Comparison of ENCODE assay signal across 9 cellular contexts in the genomic region with DNA sequence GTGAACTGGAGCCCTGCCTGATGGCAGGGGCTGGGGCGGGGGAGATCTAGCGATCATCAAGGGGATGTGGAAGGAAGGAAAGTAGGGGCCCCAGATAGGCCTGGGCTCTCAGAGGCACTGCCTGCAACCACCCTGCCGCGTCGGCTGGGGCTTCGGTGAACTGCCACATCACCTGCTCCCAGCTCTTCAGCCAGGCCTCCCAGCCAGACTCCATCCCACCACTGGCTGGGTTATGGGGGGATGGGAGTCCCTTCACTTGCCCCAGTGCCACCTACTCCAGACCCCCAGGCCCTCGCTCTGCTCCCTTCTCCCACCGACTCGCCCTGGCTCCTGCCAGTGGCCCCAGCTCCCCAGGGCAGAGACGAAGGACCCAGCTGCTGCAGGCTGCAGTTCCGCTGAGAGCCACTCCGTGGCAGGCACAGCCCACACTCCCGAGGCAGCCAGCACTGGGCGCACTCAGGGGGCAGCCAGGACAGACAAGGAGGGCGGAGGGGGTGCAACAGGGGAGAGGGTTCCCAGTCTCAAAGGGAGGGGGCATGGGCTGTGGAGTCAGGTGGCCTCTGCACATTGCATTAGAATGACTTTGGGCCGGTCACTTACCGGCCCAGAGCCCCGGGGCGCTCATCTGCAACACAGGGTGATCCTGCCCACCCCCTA. TPM values are rescaled to one million over a fixed set of nuclear protein-coding genes. Genes with fewer than 3 reads are reported as not detected.
A peak's percentile ranks its signal among the peaks of the same experiment; 100 is the strongest.
DNase-seq lines count a peak whose midpoint lies in the region; ATAC-seq and TF ChIP-seq lines count a peak whose summit lies in the region.
"Had no signal": no experiment of that assay in that cellular context is flagged by ENCODE, and none has a peak within 500 bp of the region (broad histone marks: within the 10 kb centered on the region; RNA-seq: fewer than 3 reads in every experiment).

No MANE protein-coding gene starts in this region.

- no peaks in the 10 kb centered on the region for H3K9me3 Mint-ChIP-seq in CD4-positive, alpha-beta T cell
- no peaks in the 10 kb centered on the region for H3K9me3 Mint-ChIP-seq in stimulated activated naive CD8-positive, alpha-beta T cell treated with anti-CD3 and anti-CD28 coated beads, Interleukin-15, amount 100 ng/mL, for 72 hours
- H3K9me3 Mint-ChIP-seq: IgD-negative memory B cell had no signal

- H3K23ac ChIP-seq in mesendoderm (ENCODE audit: low read length), result no peak overlapping the region

- intact Hi-C loops in CD4-positive, alpha-beta T cell (cut with DNase I, micrococcal nuclease), result loop anchor here (1.0 kb wide), 4 partner anchors 23 to 209 kb away; no protein-coding TSS in a partner anchor

- no peaks in the 10 kb centered on the region for H3K79me1 ChIP-seq in mesendoderm (ENCODE audit: low read length)

- TF ChIP-seq CTCF in CD4-positive, alpha-beta T cell (IDR thresholded peaks at IDR 0.05), result peak; percentile 95
- peak; percentile 63 for TF ChIP-seq CTCF in LNCAP (IDR thresholded peaks at IDR 0.05)

- H4K8ac ChIP-seq in mesendoderm (ENCODE audit: low read depth, low read length), result no peak overlapping the region

- H3K36me3 ChIP-seq in mesendoderm (ENCODE audit: control insufficient read depth, insufficient read depth, low read length), result no peaks in the 10 kb centered on the region

- no peak overlapping the region for H2BK120ac ChIP-seq in mesendoderm (ENCODE audit: low read depth, low read length)

- no CpG with 5 or more reads among the region's 19 CpGs for WGBS in mesendoderm (ENCODE audit: extremely low coverage, insufficient coverage, low lambda C conversion rate)

- no peak overlapping the region for H3K4me2 ChIP-seq in mesendoderm (ENCODE audit: low read length)

- H2BK5ac ChIP-seq in mesendoderm (ENCODE audit: low read length), result no peak overlapping the region

- H3K4me3 ChIP-seq in mesendoderm (ENCODE audit: low read length), result no peak overlapping the region

- no peak overlapping the region for H3K4ac ChIP-seq in mesendoderm (ENCODE audit: low read depth, low read length)

- H3K56ac ChIP-seq in mesendoderm (ENCODE audit: low read length), result no peak overlapping the region

- no peak overlapping the region for H3K4me3 Mint-ChIP-seq in CD4-positive, alpha-beta T cell
- no peak overlapping the region for H3K4me3 Mint-ChIP-seq in stimulated activated naive CD8-positive, alpha-beta T cell treated with anti-CD3 and anti-CD28 coated beads, Interleukin-15, amount 100 ng/mL, for 72 hours
- H3K4me3 Mint-ChIP-seq: IgD-negative memory B cell had no signal

- ATAC-seq in CD4-positive, alpha-beta T cell (ENCODE audit: poor library complexity), result peak; percentile 90
- peak; percentile 78 for ATAC-seq in GM19395 (IDR thresholded peaks at IDR 0.05; ENCODE audit: unreplicated experiment)
- ATAC-seq in stimulated activated naive CD8-positive, alpha-beta T cell treated with anti-CD3 and anti-CD28 coated beads, Interleukin-15, amount 100 ng/mL, for 72 hours, result peak; percentile 90

- H3K9me3 ChIP-seq in CD4-positive, alpha-beta T cell (ENCODE audit: control insufficient read depth, low read length), result no peaks in the 10 kb centered on the region

- peak; percentile 41 to 66 (median 51) for DNase-seq in CD4-positive, alpha-beta T cell
- DNase-seq in activated CD4-positive, alpha-beta T cell treated with anti-CD3 and anti-CD28 coated beads, Interleukin-2, amount 50 U/mL, for 1 hour, result peak; percentile 66
- peak; percentile 25 to 52 for DNase-seq in dermis microvascular lymphatic vessel endothelial cell (ENCODE audit: low read depth in 2 of 2)
- DNase-seq in mesendoderm, result peak; percentile 67
- DNase-seq in stimulated activated naive CD8-positive, alpha-beta T cell treated with anti-CD3 and anti-CD28 coated beads, Interleukin-15, amount 100 ng/mL, for 72 hours, result peak; percentile 60 to 63
- DNase-seq in DMS114 treated with DMSO at 0.1 percent for 48 hours (lab: John Stamatoyannopoulos, UW; ENCODE audit: unreplicated experiment), result no peak

- H3K79me2 ChIP-seq in mesendoderm (ENCODE audit: control insufficient read depth, insufficient read depth, low read length), result no peaks in the 10 kb centered on the region

- CTCF ChIA-PET in CD4-positive, alpha-beta T cell (lab: Charles Lee), result interaction anchor here (0.6 to 1.7 kb wide), 25 partner anchors 10 to 161 kb away, joined by 3 to 28 read pairs (median 4); partner anchors contain the start of genes ABCB8, NOS3 and TMUB1

- peaks cover 28% of the 10 kb centered on the region for H3K4me1 Mint-ChIP-seq in CD4-positive, alpha-beta T cell (ENCODE audit: low read depth)
- H3K4me1 Mint-ChIP-seq in stimulated activated naive CD8-positive, alpha-beta T cell treated with anti-CD3 and anti-CD28 coated beads, Interleukin-15, amount 100 ng/mL, for 72 hours, result peaks cover 28% of the 10 kb centered on the region

- H3K4me1 ChIP-seq in mesendoderm (ENCODE audit: control insufficient read depth, low read depth, low read length), result no peaks in the 10 kb centered on the region

- peaks cover 15% of the 10 kb centered on the region for H3K27me3 ChIP-seq in CD4-positive, alpha-beta T cell (ENCODE audit: control insufficient read depth, insufficient read depth, low read length)
- no peaks in the 10 kb centered on the region for H3K27me3 ChIP-seq in mesendoderm (ENCODE audit: insufficient read depth, low read length, poor library complexity)

- no peak overlapping the region for H3K9ac ChIP-seq in mesendoderm (ENCODE audit: low read length)

- H3K27ac ChIP-seq in CD4-positive, alpha-beta T cell (ENCODE audit: low read depth, low read length), result no peak overlapping the region
- H3K27ac ChIP-seq in mesendoderm (ENCODE audit: low read depth, low read length), result no peak overlapping the region

- H3K18ac ChIP-seq in mesendoderm (ENCODE audit: low read length), result no peak overlapping the region

- peaks cover 28% of the 10 kb centered on the region for H3K27me3 Mint-ChIP-seq in CD4-positive, alpha-beta T cell
- peaks cover 44% of the 10 kb centered on the region for H3K27me3 Mint-ChIP-seq in stimulated activated naive CD8-positive, alpha-beta T cell treated with anti-CD3 and anti-CD28 coated beads, Interleukin-15, amount 100 ng/mL, for 72 hours

- no peaks in the 10 kb centered on the region for H3K36me3 Mint-ChIP-seq in CD4-positive, alpha-beta T cell (ENCODE audit: low read depth)
- H3K36me3 Mint-ChIP-seq: IgD-negative memory B cell had no signal

- H4K5ac ChIP-seq in mesendoderm (ENCODE audit: low read length), result no peak overlapping the region

- H2BK15ac ChIP-seq in mesendoderm (replicated peaks; ENCODE audit: low read depth), result no peak overlapping the region

- no peak overlapping the region for H2AK5ac ChIP-seq in mesendoderm (ENCODE audit: low read length)

- H3K27ac Mint-ChIP-seq in CD4-positive, alpha-beta T cell, result no peak overlapping the region
- no peak overlapping the region for H3K27ac Mint-ChIP-seq in stimulated activated naive CD8-positive, alpha-beta T cell treated with anti-CD3 and anti-CD28 coated beads, Interleukin-15, amount 100 ng/mL, for 72 hours
- H3K27ac Mint-ChIP-seq: IgD-negative memory B cell had no signal

- POLR2A ChIA-PET in CD4-positive, alpha-beta T cell (lab: Charles Lee), result interaction anchor here (0.6 to 1.2 kb wide), 5 partner anchors 11 to 122 kb away, joined by 3 to 9 read pairs (median 3); no protein-coding TSS in a partner anchor

RNA-seq across cellular contexts. Expression of gene KCNH2, which starts 15.2 kb away (rescaled TPM):
- 1 to 10 TPM; 1.9 to 2.3 TPM for total RNA-seq in CD4-positive, alpha-beta T cell
- total RNA-seq in dermis microvascular lymphatic vessel endothelial cell, result 0.13 TPM in 1 of 2 replicates, not detected in the other
- polyA plus RNA-seq in mesendoderm (2013, experiment 1 of 2), result 0.93 TPM
- 0.73 TPM for polyA plus RNA-seq in mesendoderm (2013, experiment 2 of 2)

RNA-seq across cellular contexts. Expression of gene NOS3, which starts 27.9 kb away (rescaled TPM):
- total RNA-seq in CD4-positive, alpha-beta T cell, result 1 to 10 TPM; 3.9 to 7.1 TPM
- 28.4 and 31.6 TPM in 2 replicates for total RNA-seq in dermis microvascular lymphatic vessel endothelial cell
- 2.6 TPM for polyA plus RNA-seq in mesendoderm (2013, experiment 1 of 2)
- polyA plus RNA-seq in mesendoderm (2013, experiment 2 of 2), result 2.6 TPM
